ENCODE assay signal across 28 cellular contexts in the genomic region with DNA sequence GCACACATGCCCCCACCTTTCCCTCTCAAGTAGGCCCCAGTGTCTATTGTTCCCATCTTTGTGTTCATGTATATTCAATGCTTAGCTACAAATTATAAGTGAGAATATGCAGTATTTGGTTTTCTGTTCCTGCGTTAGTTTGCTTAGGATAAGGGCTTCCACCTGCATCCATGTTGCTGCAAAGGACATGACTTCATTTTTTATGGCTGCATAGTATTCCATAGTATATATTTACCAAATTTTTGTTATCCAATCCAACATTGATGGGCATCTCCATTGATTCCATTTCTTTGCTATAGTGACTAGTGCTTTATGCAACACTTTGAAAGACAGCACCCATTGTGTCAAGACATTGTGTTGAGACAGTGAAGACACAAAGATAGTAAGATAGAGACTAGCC. TPM values are rescaled to one million over a fixed set of nuclear protein-coding genes. Genes with fewer than 3 reads are reported as not detected.
"Had no signal": no experiment of that assay in that cellular context is flagged by ENCODE, and none has a peak within 500 bp of the region (broad histone marks: within the 10 kb centered on the region; RNA-seq: fewer than 3 reads in every experiment).

No MANE protein-coding gene starts in this region.

- H3K9me3 ChIP-seq: colonic mucosa, esophagus muscularis mucosa, esophagus squamous epithelium, gastrocnemius medialis had no signal

- ATAC-seq: effector memory CD8-positive, alpha-beta T cell; esophagus mucosa; foreskin keratinocyte; gastrocnemius medialis; gastroesophageal sphincter; heart left ventricle; heart right ventricle had no signal

- H3K36me3 ChIP-seq: colonic mucosa, esophagus muscularis mucosa, esophagus squamous epithelium, gastrocnemius medialis, gastroesophageal sphincter, heart left ventricle, heart right ventricle had no signal

- H3K27me3 ChIP-seq: colonic mucosa, dorsolateral prefrontal cortex, esophagus muscularis mucosa, esophagus squamous epithelium, foreskin keratinocyte, gastrocnemius medialis, gastroesophageal sphincter, heart left ventricle, heart right ventricle had no signal

- DNase-seq: colonic mucosa; cortex of kidney; dermis blood vessel endothelial cell; dorsolateral prefrontal cortex; effector CD4-positive, alpha-beta T cell; effector CD8-positive, alpha-beta T cell; effector memory CD4-positive, alpha-beta T cell; effector memory CD8-positive, alpha-beta T cell; endodermal cell; erythroblast; esophagus squamous epithelium; foreskin fibroblast; foreskin keratinocyte; foreskin melanocyte; gastrocnemius medialis; glutamatergic neuron; head of caudate nucleus; heart left ventricle; heart right ventricle had no signal

- FAIRE-seq: colon, endometrium, endothelial cell of umbilical vein, frontal cortex had no signal

- H3K4me1 ChIP-seq: colonic mucosa, esophagus muscularis mucosa, esophagus squamous epithelium, foreskin keratinocyte, gastrocnemius medialis, gastroesophageal sphincter, heart left ventricle, heart right ventricle had no signal

- H3K4me3 ChIP-seq: colonic mucosa, coronary artery, dorsolateral prefrontal cortex, esophagus muscularis mucosa, esophagus squamous epithelium, gastrocnemius medialis, gastroesophageal sphincter, heart left ventricle, heart right ventricle had no signal

- H3K27ac ChIP-seq: colonic mucosa, coronary artery, dorsolateral prefrontal cortex, epithelial cell of prostate, esophagus muscularis mucosa, esophagus squamous epithelium, foreskin keratinocyte, gastrocnemius medialis, gastroesophageal sphincter, heart left ventricle, heart right ventricle had no signal

RNA-seq across cellular contexts. Expression of a gene that starts 19.0 kb away (rescaled TPM):
- total RNA-seq: foreskin keratinocyte had no signal
